Comparison of ENCODE assay signal across 27 cellular contexts in the genomic region with DNA sequence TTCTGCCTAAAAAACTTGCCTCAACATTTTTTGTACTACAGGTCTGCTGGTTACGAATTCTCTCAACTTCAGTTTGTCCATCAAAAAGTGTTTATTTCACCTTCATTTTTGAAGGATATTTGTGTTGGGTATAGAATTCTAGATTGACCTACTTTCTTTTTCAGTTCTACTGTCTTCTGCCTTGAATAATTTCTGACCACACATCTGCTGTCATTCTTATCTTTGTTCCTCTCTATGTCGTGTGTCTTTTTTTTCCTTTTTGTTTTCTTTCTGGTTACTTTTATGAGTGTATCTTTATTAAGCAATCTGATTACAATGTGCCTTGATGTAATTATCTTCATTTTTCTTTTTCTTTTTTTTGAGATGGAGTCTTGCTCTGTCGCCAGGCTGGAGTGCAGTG.
"Had no signal": no experiment of that assay in that cellular context is flagged by ENCODE, and none has a peak within 500 bp of the region (broad histone marks: within the 10 kb centered on the region; RNA-seq: fewer than 3 reads in every experiment).

No MANE protein-coding gene starts in this region.

- H3K9me3 ChIP-seq: colonic mucosa, ovary, prostate gland, upper lobe of right lung had no signal

- H3K27me3 ChIP-seq: breast epithelium, colonic mucosa, dorsolateral prefrontal cortex, esophagus muscularis mucosa, gastroesophageal sphincter, ovary, spleen, upper lobe of right lung had no signal

- H3K4me1 Mint-ChIP-seq: activated naive CD8-positive, alpha-beta T cell treated with anti-CD3 and anti-CD28 coated beads, Interleukin-2, amount 10 ng/mL, durations not matched to agents 7 days and 5 days had no signal

- DNase-seq: activated CD4-positive, alpha-beta memory T cell treated with anti-CD3 and anti-CD28 coated beads for 36 hours; activated CD4-positive, alpha-beta T cell treated with anti-CD3 and anti-CD28 coated beads for 4 hours; activated CD4-positive, CD25-positive, alpha-beta regulatory T cell; activated effector memory CD4-positive, alpha-beta T cell treated with Interleukin-2 at 50 U/mL for 16 hours; activated naive CD4-positive, alpha-beta T cell treated with anti-CD3 and anti-CD28 coated beads for 36 hours; activated naive CD8-positive, alpha-beta T cell treated with anti-CD3 and anti-CD28 coated beads, Interleukin-2, amount 10 ng/mL, durations not matched to agents 7 days and 5 days; activated T-cell treated with anti-CD3 and anti-CD28 coated beads, Interleukin-2, amount 50 U/mL, for 72 hours; amniotic stem cell; colonic mucosa; dorsolateral prefrontal cortex; effector memory CD8-positive, alpha-beta T cell; head of caudate nucleus; hypothalamus; left ventricle myocardium superior; mammary epithelial cell; midbrain; spleen; stimulated activated CD4-positive, alpha-beta T cell treated with anti-CD3 and anti-CD28 coated beads, Interleukin-4, amount 100 ng/mL, for 4 hours; stimulated activated naive CD8-positive, alpha-beta T cell treated with anti-CD3 and anti-CD28 coated beads, Interleukin-15, Interleukin-2, amounts not matched to agents 100 U/mL and 50 U/mL, for 24 hours; upper lobe of right lung had no signal

- H3K4me3 ChIP-seq: breast epithelium, colonic mucosa, dorsolateral prefrontal cortex, esophagus muscularis mucosa, gastroesophageal sphincter, ovary, prostate gland, spleen, upper lobe of right lung had no signal

- H3K27me3 Mint-ChIP-seq: activated CD4-positive, alpha-beta memory T cell treated with anti-CD3 and anti-CD28 coated beads for 36 hours; activated naive CD8-positive, alpha-beta T cell treated with anti-CD3 and anti-CD28 coated beads, Interleukin-2, amount 10 ng/mL, durations not matched to agents 7 days and 5 days; effector memory CD8-positive, alpha-beta T cell; natural killer cell treated with Interleukin-12 subunit alpha and Interleukin-12 subunit beta and Interleukin-15 and Interleukin-18, amount 100 ng/mL, for 72 hours had no signal

- FAIRE-seq: islet of Langerhans had no signal

- ATAC-seq: activated T-cell treated with anti-CD3 and anti-CD28 coated beads, Interleukin-2, amount 50 U/mL, for 72 hours; effector memory CD8-positive, alpha-beta T cell; gastroesophageal sphincter; left ventricle myocardium superior; natural killer cell treated with Interleukin-12 subunit alpha and Interleukin-12 subunit beta and Interleukin-15 and Interleukin-18, amount 100 ng/mL, for 72 hours; stimulated activated naive CD8-positive, alpha-beta T cell treated with anti-CD3 and anti-CD28 coated beads, Interleukin-15, Interleukin-2, amounts not matched to agents 100 U/mL and 50 U/mL, for 24 hours; upper lobe of right lung had no signal

- H3K27ac ChIP-seq: breast epithelium, colonic mucosa, dorsolateral prefrontal cortex, esophagus muscularis mucosa, gastroesophageal sphincter, ovary, prostate gland, spleen, upper lobe of right lung had no signal

- H3K36me3 ChIP-seq: breast epithelium, colonic mucosa, esophagus muscularis mucosa, gastroesophageal sphincter, ovary, prostate gland, upper lobe of right lung had no signal

- H3K4me3 Mint-ChIP-seq: activated CD4-positive, alpha-beta memory T cell treated with anti-CD3 and anti-CD28 coated beads for 36 hours; activated naive CD4-positive, alpha-beta T cell treated with anti-CD3 and anti-CD28 coated beads for 36 hours; activated naive CD8-positive, alpha-beta T cell treated with anti-CD3 and anti-CD28 coated beads, Interleukin-2, amount 10 ng/mL, durations not matched to agents 7 days and 5 days; activated T-cell treated with anti-CD3 and anti-CD28 coated beads, Interleukin-2, amount 50 U/mL, for 72 hours; effector memory CD8-positive, alpha-beta T cell; natural killer cell treated with Interleukin-12 subunit alpha and Interleukin-12 subunit beta and Interleukin-15 and Interleukin-18, amount 100 ng/mL, for 72 hours had no signal

- H3K4me1 ChIP-seq: breast epithelium, colonic mucosa, esophagus muscularis mucosa, gastroesophageal sphincter, prostate gland, spleen, upper lobe of right lung had no signal

- H3K27ac Mint-ChIP-seq: activated CD4-positive, alpha-beta memory T cell treated with anti-CD3 and anti-CD28 coated beads for 36 hours; activated naive CD4-positive, alpha-beta T cell treated with anti-CD3 and anti-CD28 coated beads for 36 hours; activated naive CD8-positive, alpha-beta T cell treated with anti-CD3 and anti-CD28 coated beads, Interleukin-2, amount 10 ng/mL, durations not matched to agents 7 days and 5 days; effector memory CD8-positive, alpha-beta T cell; natural killer cell treated with Interleukin-12 subunit alpha and Interleukin-12 subunit beta and Interleukin-15 and Interleukin-18, amount 100 ng/mL, for 72 hours had no signal
